9 cellular contexts compared by ENCODE assay signal in the genomic region with DNA sequence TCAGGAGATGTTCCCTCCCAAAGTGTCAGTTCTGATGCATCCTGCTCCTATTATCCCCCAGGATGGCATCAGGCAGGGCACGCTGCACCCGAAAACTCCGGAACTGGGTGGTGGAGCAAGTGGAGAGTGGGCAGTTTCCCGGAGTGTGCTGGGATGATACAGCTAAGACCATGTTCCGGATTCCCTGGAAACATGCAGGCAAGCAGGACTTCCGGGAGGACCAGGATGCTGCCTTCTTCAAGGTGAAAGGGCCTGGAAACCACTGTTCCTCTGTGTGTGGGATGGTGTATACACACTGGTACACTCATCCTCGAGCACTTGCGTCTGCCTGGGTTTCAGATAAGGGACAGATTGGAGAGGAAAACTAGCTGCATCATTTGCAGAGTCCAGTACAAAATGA. TPM values are rescaled to one million over a fixed set of nuclear protein-coding genes. Genes with fewer than 3 reads are reported as not detected.
A peak's percentile ranks its signal among the peaks of the same experiment; 100 is the strongest.
DNase-seq lines count a peak whose midpoint lies in the region; ATAC-seq, FAIRE-seq and TF ChIP-seq lines count a peak whose summit lies in the region.
"Had no signal": no experiment of that assay in that cellular context is flagged by ENCODE, and none has a peak within 500 bp of the region (broad histone marks: within the 10 kb centered on the region; RNA-seq: fewer than 3 reads in every experiment).

No MANE protein-coding gene starts in this region.

- H3K4me1 Mint-ChIP-seq in activated CD4-positive, alpha-beta T cell treated with anti-CD3 and anti-CD28 coated beads, Interleukin-2, amount 10 ng/mL, durations not matched to agents 24 days and 14 days: peaks cover 51% of the 10 kb centered on the region

- DNase-seq in activated CD4-positive, alpha-beta T cell treated with anti-CD3 and anti-CD28 coated beads, Interleukin-2, amount 10 ng/mL, durations not matched to agents 24 days and 14 days: peak; percentile 74
- no peak for DNase-seq in activated CD4-positive, alpha-beta T cell treated with anti-CD3 and anti-CD28 coated beads for 1 hour
- DNase-seq in GM12878 (ENCODE audit: low read depth, low spot score): no peak
- peak; percentile 28 for DNase-seq in lower lobe of right lung
- no peak for DNase-seq in testis
- DNase-seq in inferior parietal cortex (ENCODE audit: extremely low spot score): no peak
- no peak for DNase-seq in SW 1271 (lab: John Stamatoyannopoulos, UW)
- DNase-seq: NCI-H1436 treated with DMSO at 0.1 percent for 48 hours had no signal

- H3K36me3 Mint-ChIP-seq in activated CD4-positive, alpha-beta T cell treated with anti-CD3 and anti-CD28 coated beads, Interleukin-2, amount 10 ng/mL, durations not matched to agents 24 days and 14 days (ENCODE audit: low read depth): peaks cover 89% of the 10 kb centered on the region

- peak overlapping the region; percentile 90 for H3K4me2 ChIP-seq in GM12878 (ENCODE audit: control insufficient read depth, insufficient read depth)

- no peak overlapping the region for H2AFZ ChIP-seq in GM12878 (ENCODE audit: control insufficient read depth, low read depth, low read length)

- H3K4me1 ChIP-seq in GM12878 (ENCODE audit: control insufficient read depth, insufficient read depth, low read length): peaks cover 38% of the 10 kb centered on the region
- peaks cover 31% of the 10 kb centered on the region for H3K4me1 ChIP-seq in lower lobe of right lung
- H3K4me1 ChIP-seq in testis: peaks cover 16% of the 10 kb centered on the region

- H3K9me3 Mint-ChIP-seq in activated CD4-positive, alpha-beta T cell treated with anti-CD3 and anti-CD28 coated beads, Interleukin-2, amount 10 ng/mL, durations not matched to agents 24 days and 14 days: no peaks in the 10 kb centered on the region

- H3K36me3 ChIP-seq in GM12878 (ENCODE audit: control insufficient read depth in 2 of 2, insufficient read depth in 2 of 2, low read length in 1 of 2) (peaks cover 43 to 56% of the 10 kb centered on the region in 2 experiments), lower lobe of right lung (peaks cover 81% of the 10 kb centered on the region), testis (ENCODE audit: low read depth, missing control alignments) (no peaks in the 10 kb centered on the region)

- TSS peak; percentile 64 for BruUV-seq in GM12878 (replicated peaks; lab: Mats Ljungman, UMichigan)

- ATAC-seq in GM12878: peak; percentile 4; the same call in 2 of the 3 replicates
- peak in 1 of 2 donors; percentile 22 for ATAC-seq in lower lobe of right lung
- ATAC-seq in GM18858 (IDR thresholded peaks at IDR 0.05; ENCODE audit: unreplicated experiment): no peak

- H3K79me2 ChIP-seq in GM12878 (ENCODE audit: control insufficient read depth, insufficient read depth, low read length): peaks cover 43% of the 10 kb centered on the region

- RAD21 ChIA-PET in GM12878 (lab: Charles Lee; ENCODE audit: unreplicated experiment): interaction anchor here (0.7 to 4.5 kb wide), 22 partner anchors 9 to 147 kb away, joined by 3 to 60 read pairs (median 10); a partner anchor contains a TSS

- CTCF ChIA-PET in GM12878 (lab: Yijun Ruan, JAX): interaction anchor here (0.8 to 4.2 kb wide), 27 partner anchors 8 to 530 kb away, joined by 3 to 63 read pairs (median 6); a partner anchor contains a TSS

- no peak for TF ChIP-seq CTCF in GM12878 (IDR thresholded peaks at IDR 0.05 in 2 of 3, conservative IDR thresholded peaks at IDR 0.05 in 1 of 3; ENCODE audit: control insufficient read depth in 2 of 3, extremely low read depth in 1 of 3, insufficient read depth in 1 of 3, low read depth in 3 of 3, low read length in 3 of 3)
- TF ChIP-seq CTCF in lower lobe of right lung (IDR thresholded peaks at IDR 0.05): no peak
- TF ChIP-seq CTCF in testis (IDR thresholded peaks at IDR 0.05): no peak

- H3K27ac ChIP-seq in GM12878 (ENCODE audit: control insufficient read depth, insufficient read depth) (peak overlapping the region; percentile 96), lower lobe of right lung (peak overlapping the region; percentile 97), testis (peak overlapping the region; percentile 95 to 96)

- in situ Hi-C loops in GM12878 (cut with MboI): no loop called here

- SMC1A ChIA-PET in GM12878 (lab: Charles Lee; ENCODE audit: uncharacterized antibody, unreplicated experiment): interaction anchor here (1.0 to 4.9 kb wide), 23 partner anchors 9 to 145 kb away, joined by 3 to 54 read pairs (median 5); a partner anchor contains a TSS

- H3K9me3 ChIP-seq in GM12878 (replicated peaks; ENCODE audit: control insufficient read depth, insufficient read depth, low read length): no peaks in the 10 kb centered on the region
- no peaks in the 10 kb centered on the region for H3K9me3 ChIP-seq in lower lobe of right lung
- H3K9me3 ChIP-seq in testis: no peaks in the 10 kb centered on the region

- intact Hi-C loops in activated CD4-positive, alpha-beta T cell treated with anti-CD3 and anti-CD28 coated beads, Interleukin-2, amount 10 ng/mL, durations not matched to agents 24 days and 14 days (cut with micrococcal nuclease): loop anchor here (5.0 kb wide), 2 partner anchors 105 to 150 kb away; no protein-coding TSS in a partner anchor
- intact Hi-C loops in GM12878 (cut with micrococcal nuclease; ENCODE audit: unreplicated experiment) (no loop called here), lower lobe of right lung (cut with DNase I) (no loop called here), testis (cut with DNase I; ENCODE audit: low total_unique reads) (no loop called here)

- H3K27me3 ChIP-seq in GM12878 (replicated peaks in 1 of 2; ENCODE audit: control insufficient read depth in 2 of 2, insufficient read depth in 2 of 2, low read length in 1 of 2) (no peaks in the 10 kb centered on the region), lower lobe of right lung (ENCODE audit: low read depth) (no peaks in the 10 kb centered on the region), testis (no peaks in the 10 kb centered on the region)

- peaks cover 2% of the 10 kb centered on the region for H3K27me3 Mint-ChIP-seq in activated CD4-positive, alpha-beta T cell treated with anti-CD3 and anti-CD28 coated beads, Interleukin-2, amount 10 ng/mL, durations not matched to agents 24 days and 14 days

- peak overlapping the region; percentile 97 for H3K27ac Mint-ChIP-seq in activated CD4-positive, alpha-beta T cell treated with anti-CD3 and anti-CD28 coated beads, Interleukin-2, amount 10 ng/mL, durations not matched to agents 24 days and 14 days

- peak overlapping the region; percentile 99 for H3K4me3 ChIP-seq in GM12878
- H3K4me3 ChIP-seq in lower lobe of right lung: peak overlapping the region; percentile 81
- H3K4me3 ChIP-seq in testis: peak overlapping the region; percentile 63 to 66

- 33% methylated on average over 8 of the region's 8 CpGs for WGBS in GM12878 (ENCODE audit: insufficient coverage, insufficient replicate concordance, low lambda C conversion rate, missing lambda C conversion rate)
- WGBS in testis, 2 donors: 25 to 30% methylated on average over 8 of the region's 8 CpGs

- peak; percentile 20; the same call in 1 of the 2 replicates for TF ChIP-seq POLR2A in GM12878 (IDR thresholded peaks at IDR 0.05; ENCODE audit: low read depth, low read length)
- no peak for TF ChIP-seq POLR2A in testis (IDR thresholded peaks at IDR 0.05)

- H3K4me3 Mint-ChIP-seq in activated CD4-positive, alpha-beta T cell treated with anti-CD3 and anti-CD28 coated beads, Interleukin-2, amount 10 ng/mL, durations not matched to agents 24 days and 14 days: peak overlapping the region; percentile 93

- peak; percentile 44 for FAIRE-seq in GM12878 (lab: Jason Lieb, UNC)

- POLR2A ChIA-PET in GM12878 (lab: Charles Lee): interaction anchor here (0.7 to 4.8 kb wide), 23 partner anchors 8 to 80 kb away, joined by 3 to 99 read pairs (median 9); a partner anchor contains a TSS

- H3K9ac ChIP-seq in GM12878 (ENCODE audit: control insufficient read depth, insufficient read depth, low read length): peak overlapping the region; percentile 83

- TF ChIP-seq EP300 in GM12878 (IDR thresholded peaks at IDR 0.05; ENCODE audit: borderline replicate concordance in 1 of 2, control insufficient read depth in 1 of 2, low read depth in 2 of 2, low read length in 2 of 2): no peak

- no peaks in the 10 kb centered on the region for H4K20me1 ChIP-seq in GM12878 (ENCODE audit: control insufficient read depth, insufficient read depth)

- TF ChIP-seq RAD21 in GM12878 (IDR thresholded peaks at IDR 0.05; ENCODE audit: insufficient read depth, low read depth, low read length): no peak

RNA-seq across cellular contexts. Expression of a gene that starts 1.0 kb away (rescaled TPM):
- 138 and 159 TPM in 2 replicates for total RNA-seq in activated CD4-positive, alpha-beta T cell treated with anti-CD3 and anti-CD28 coated beads, Interleukin-2, amount 10 ng/mL, durations not matched to agents 24 days and 14 days
- total RNA-seq in GM12878 (2013; cell fraction: nucleolus; rRNA removed): 255 and 261 TPM in 2 replicates
- total RNA-seq in GM12878 (2014; rRNA removed) (141 and 151 TPM in 2 replicates), GM12878 (2014; rRNA removed; fragmentation: Illumina TruSeq; extraction: Trizol) (121 and 124 TPM in 2 replicates), GM12878 (2021) (146 and 161 TPM in 2 replicates), lower lobe of right lung (158 TPM), testis (10 to 100 TPM; 45.7 to 56.2 TPM)
- polyA plus RNA-seq in GM12878 (2011; ENCODE audit: low read depth): 154 TPM
- polyA plus RNA-seq in GM12878 (2011; rRNA removed) (210 and 234 TPM in 2 replicates), GM12878 (2014; fragmentation: Illumina TruSeq; extraction: Trizol) (140 and 192 TPM in 2 replicates), GM12878 (2014; fragmentation: Nextera tagmentation; extraction: Ambion mirVana) (10 to 100 TPM; 47.6 to 58.7 TPM), GM12878 (2014; rRNA removed) (184 and 187 TPM in 2 replicates), GM12878 (2016; fragmentation: Nextera tagmentation; extraction: Ambion mirVana) (100 to 1,000 TPM; 172 to 180 TPM), testis (ENCODE audit: insufficient read depth, low read depth, low replicate concordance) (74.8 TPM)
- 205 and 219 TPM in 2 replicates for polyA plus RNA-seq in GM12878 (2011; cell fraction: cytosol; rRNA removed)
- polyA plus RNA-seq in GM12878 (2011; cell fraction: nucleus; rRNA removed): 650 and 948 TPM in 2 replicates
- polyA plus RNA-seq in GM12878 (2012): 168 and 212 TPM in 2 replicates
- polyA minus RNA-seq in GM12878 (2011; rRNA and poly(A)+ RNA removed): 228 and 269 TPM in 2 replicates
- polyA minus RNA-seq in GM12878 (2011; cell fraction: cytosol; rRNA and poly(A)+ RNA removed): 74.4 and 101 TPM in 2 replicates
- polyA minus RNA-seq in GM12878 (2011; cell fraction: nucleus; rRNA and poly(A)+ RNA removed): 134 and 217 TPM in 2 replicates

RNA-seq across cellular contexts. Expression of a gene that starts 9.8 kb away (rescaled TPM):
- 33.8 and 34.3 TPM in 2 replicates for total RNA-seq in activated CD4-positive, alpha-beta T cell treated with anti-CD3 and anti-CD28 coated beads, Interleukin-2, amount 10 ng/mL, durations not matched to agents 24 days and 14 days
- total RNA-seq in GM12878 (2013; cell fraction: nucleolus; rRNA removed): 37.9 and 43.0 TPM in 2 replicates
- total RNA-seq in GM12878 (2014; rRNA removed) (24.8 and 28.0 TPM in 2 replicates), GM12878 (2014; rRNA removed; fragmentation: Illumina TruSeq; extraction: Trizol) (12.3 and 13.1 TPM in 2 replicates), GM12878 (2021) (68.3 and 76.9 TPM in 2 replicates), lower lobe of right lung (18.4 TPM), testis (10 to 100 TPM; 27.7 to 55.9 TPM)
- polyA plus RNA-seq in GM12878 (2011; ENCODE audit: low read depth): 62.4 TPM
- polyA plus RNA-seq in GM12878 (2011; rRNA removed) (7.6 and 11.2 TPM in 2 replicates), GM12878 (2014; fragmentation: Illumina TruSeq; extraction: Trizol) (19.7 and 30.3 TPM in 2 replicates), GM12878 (2014; fragmentation: Nextera tagmentation; extraction: Ambion mirVana) (1 to 10 TPM; 4.2 to 9.6 TPM), GM12878 (2014; rRNA removed) (53.1 and 62.7 TPM in 2 replicates), GM12878 (2016; fragmentation: Nextera tagmentation; extraction: Ambion mirVana) (10 to 100 TPM; 50.3 to 50.5 TPM), testis (ENCODE audit: insufficient read depth, low read depth, low replicate concordance) (58.8 TPM)
- 7.0 and 7.3 TPM in 2 replicates for polyA plus RNA-seq in GM12878 (2011; cell fraction: cytosol; rRNA removed)
- 129 and 145 TPM in 2 replicates for polyA plus RNA-seq in GM12878 (2011; cell fraction: nucleus; rRNA removed)
- 45.5 and 78.2 TPM in 2 replicates for polyA plus RNA-seq in GM12878 (2012)
- polyA minus RNA-seq in GM12878 (2011; rRNA and poly(A)+ RNA removed): 4.3 and 9.2 TPM in 2 replicates
- polyA minus RNA-seq in GM12878 (2011; cell fraction: cytosol; rRNA and poly(A)+ RNA removed): 1.7 and 10.0 TPM in 2 replicates
- polyA minus RNA-seq in GM12878 (2011; cell fraction: nucleus; rRNA and poly(A)+ RNA removed): 21.2 and 29.4 TPM in 2 replicates

RNA-seq across cellular contexts. Expression of a gene that starts 14.8 kb away (rescaled TPM):
- total RNA-seq in activated CD4-positive, alpha-beta T cell treated with anti-CD3 and anti-CD28 coated beads, Interleukin-2, amount 10 ng/mL, durations not matched to agents 24 days and 14 days: 95.1 and 95.6 TPM in 2 replicates
- total RNA-seq in GM12878 (2013; cell fraction: nucleolus; rRNA removed): 123 and 142 TPM in 2 replicates
- total RNA-seq in GM12878 (2014; rRNA removed) (69.5 and 73.5 TPM in 2 replicates), GM12878 (2014; rRNA removed; fragmentation: Illumina TruSeq; extraction: Trizol) (27.2 and 29.6 TPM in 2 replicates), GM12878 (2021) (87.0 and 92.7 TPM in 2 replicates), lower lobe of right lung (67.3 TPM), testis (10 to 100 TPM; 94.5 to 96.8 TPM)
- 31.8 TPM for polyA plus RNA-seq in GM12878 (2011; ENCODE audit: low read depth)
- polyA plus RNA-seq in GM12878 (2011; rRNA removed) (12.3 and 20.8 TPM in 2 replicates), GM12878 (2014; fragmentation: Illumina TruSeq; extraction: Trizol) (29.8 and 47.1 TPM in 2 replicates), GM12878 (2014; fragmentation: Nextera tagmentation; extraction: Ambion mirVana) (10 to 100 TPM in 1 of 2 experiments, 1 to 10 TPM in 1; 8.5 to 19.0 TPM), GM12878 (2014; rRNA removed) (61.8 and 66.7 TPM in 2 replicates), GM12878 (2016; fragmentation: Nextera tagmentation; extraction: Ambion mirVana) (10 to 100 TPM; 56.9 to 72.7 TPM), testis (ENCODE audit: insufficient read depth, low read depth, low replicate concordance) (71.0 TPM)
- 23.5 and 29.2 TPM in 2 replicates for polyA plus RNA-seq in GM12878 (2011; cell fraction: cytosol; rRNA removed)
- 104 and 183 TPM in 2 replicates for polyA plus RNA-seq in GM12878 (2011; cell fraction: nucleus; rRNA removed)
- 52.3 and 84.3 TPM in 2 replicates for polyA plus RNA-seq in GM12878 (2012)
- 52.4 and 72.1 TPM in 2 replicates for polyA minus RNA-seq in GM12878 (2011; rRNA and poly(A)+ RNA removed)
- 15.9 and 20.8 TPM in 2 replicates for polyA minus RNA-seq in GM12878 (2011; cell fraction: cytosol; rRNA and poly(A)+ RNA removed)
- 63.3 and 133 TPM in 2 replicates for polyA minus RNA-seq in GM12878 (2011; cell fraction: nucleus; rRNA and poly(A)+ RNA removed)

RNA-seq across cellular contexts. Expression of a gene that starts 15.7 kb away (rescaled TPM):
- 565 and 584 TPM in 2 replicates for total RNA-seq in activated CD4-positive, alpha-beta T cell treated with anti-CD3 and anti-CD28 coated beads, Interleukin-2, amount 10 ng/mL, durations not matched to agents 24 days and 14 days
- total RNA-seq in GM12878 (2013; cell fraction: nucleolus; rRNA removed): 107 and 115 TPM in 2 replicates
- 861 and 965 TPM in 2 replicates for total RNA-seq in GM12878 (2014; rRNA removed)
- 713 and 731 TPM in 2 replicates for total RNA-seq in GM12878 (2014; rRNA removed; fragmentation: Illumina TruSeq; extraction: Trizol)
- total RNA-seq in GM12878 (2021): 554 and 559 TPM in 2 replicates
- 477 TPM for polyA plus RNA-seq in GM12878 (2011; ENCODE audit: low read depth)
- 409 and 510 TPM in 2 replicates for polyA plus RNA-seq in GM12878 (2011; rRNA removed)
- 329 and 453 TPM in 2 replicates for polyA plus RNA-seq in GM12878 (2011; cell fraction: cytosol; rRNA removed)
- 907 and 945 TPM in 2 replicates for polyA plus RNA-seq in GM12878 (2011; cell fraction: nucleus; rRNA removed)
- 335 and 418 TPM in 2 replicates for polyA plus RNA-seq in GM12878 (2012)
- polyA plus RNA-seq in GM12878 (2014; fragmentation: Illumina TruSeq; extraction: Trizol): 828 and 873 TPM in 2 replicates
- polyA plus RNA-seq in GM12878 (2014; fragmentation: Nextera tagmentation; extraction: Ambion mirVana): 1,000 to 10,000 TPM; 3,045 to 3,542 TPM
- polyA plus RNA-seq in GM12878 (2014; rRNA removed): 862 and 900 TPM in 2 replicates
- polyA plus RNA-seq in GM12878 (2016; fragmentation: Nextera tagmentation; extraction: Ambion mirVana): 1,000 to 10,000 TPM; 1,453 to 1,543 TPM
- 154 and 207 TPM in 2 replicates for polyA minus RNA-seq in GM12878 (2011; rRNA and poly(A)+ RNA removed)
- 61.7 and 82.5 TPM in 2 replicates for polyA minus RNA-seq in GM12878 (2011; cell fraction: cytosol; rRNA and poly(A)+ RNA removed)
- polyA minus RNA-seq in GM12878 (2011; cell fraction: nucleus; rRNA and poly(A)+ RNA removed): 139 and 176 TPM in 2 replicates
- 144 TPM for total RNA-seq in lower lobe of right lung
- total RNA-seq in testis: 10 to 100 TPM; 49.8 to 78.1 TPM
- polyA plus RNA-seq in testis (ENCODE audit: insufficient read depth, low read depth, low replicate concordance): 122 TPM

RNA-seq across cellular contexts. Expression of a gene that starts 20.7 kb away (rescaled TPM):
- 26.6 and 30.3 TPM in 2 replicates for total RNA-seq in activated CD4-positive, alpha-beta T cell treated with anti-CD3 and anti-CD28 coated beads, Interleukin-2, amount 10 ng/mL, durations not matched to agents 24 days and 14 days
- total RNA-seq in GM12878 (2013; cell fraction: nucleolus; rRNA removed): 25.2 and 28.8 TPM in 2 replicates
- total RNA-seq in GM12878 (2014; rRNA removed) (39.5 and 42.6 TPM in 2 replicates), GM12878 (2014; rRNA removed; fragmentation: Illumina TruSeq; extraction: Trizol) (15.8 and 20.2 TPM in 2 replicates), GM12878 (2021) (40.9 and 45.7 TPM in 2 replicates), lower lobe of right lung (9.3 TPM), testis (10 to 100 TPM; 15.2 to 23.9 TPM)
- polyA plus RNA-seq in GM12878 (2011; ENCODE audit: low read depth): 14.2 TPM
- polyA plus RNA-seq in GM12878 (2011; rRNA removed) (11.6 and 18.1 TPM in 2 replicates), GM12878 (2014; fragmentation: Illumina TruSeq; extraction: Trizol) (10.6 and 15.3 TPM in 2 replicates), GM12878 (2014; fragmentation: Nextera tagmentation; extraction: Ambion mirVana) (10 to 100 TPM; 15.5 to 17.8 TPM), GM12878 (2014; rRNA removed) (44.7 and 46.2 TPM in 2 replicates), GM12878 (2016; fragmentation: Nextera tagmentation; extraction: Ambion mirVana) (10 to 100 TPM; 51.0 to 60.5 TPM), testis (ENCODE audit: insufficient read depth, low read depth, low replicate concordance) (33.7 TPM)
- 26.8 and 41.6 TPM in 2 replicates for polyA plus RNA-seq in GM12878 (2011; cell fraction: cytosol; rRNA removed)
- polyA plus RNA-seq in GM12878 (2011; cell fraction: nucleus; rRNA removed): 89.7 and 93.0 TPM in 2 replicates
- polyA plus RNA-seq in GM12878 (2012): 32.5 and 36.2 TPM in 2 replicates
- polyA minus RNA-seq in GM12878 (2011; rRNA and poly(A)+ RNA removed): 18.3 and 23.2 TPM in 2 replicates
- polyA minus RNA-seq in GM12878 (2011; cell fraction: cytosol; rRNA and poly(A)+ RNA removed): 6.7 and 11.8 TPM in 2 replicates
- polyA minus RNA-seq in GM12878 (2011; cell fraction: nucleus; rRNA and poly(A)+ RNA removed): 22.5 and 30.4 TPM in 2 replicates

Comparison
In these comparisons a context has a peak if more than half of its experiments do, and no peak if none do; other contexts are left out.
1. DNase-seq: peak in activated CD4-positive, alpha-beta T cell treated with anti-CD3 and anti-CD28 coated beads, Interleukin-2, amount 10 ng/mL, durations not matched to agents 24 days and 14 days (single experiment) and lower lobe of right lung (single experiment); none in activated CD4-positive, alpha-beta T cell treated with anti-CD3 and anti-CD28 coated beads for 1 hour (single experiment), GM12878 (single experiment), testis (single experiment), inferior parietal cortex (single experiment) and SW 1271 (0 of 2).
2. Peak in every context shown above with its lines, with median percentiles within 50 percentile points of each other: H3K27ac ChIP-seq and H3K4me3 ChIP-seq.